ENCODE assay signal across 22 cellular contexts in the genomic region with DNA sequence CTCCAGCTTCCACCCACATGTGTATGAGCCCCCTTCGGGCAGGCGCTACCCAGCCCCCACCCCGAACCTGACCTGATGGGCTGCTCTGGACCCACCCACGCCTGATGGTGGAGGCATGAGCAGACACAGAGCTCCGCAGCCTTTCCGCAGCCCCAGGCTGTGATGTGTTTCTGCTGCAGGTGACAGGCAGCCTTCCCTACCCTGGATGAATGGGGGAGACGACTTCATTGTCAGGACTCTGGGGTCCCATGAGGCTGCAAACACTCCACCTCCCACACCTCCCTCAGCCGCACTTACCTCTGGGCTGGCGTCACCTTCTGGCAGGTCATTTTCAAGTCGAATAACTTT.
DNase-seq lines count a peak whose midpoint lies in the region; ATAC-seq, FAIRE-seq and TF ChIP-seq lines count a peak whose summit lies in the region.
"Had no signal": no experiment of that assay in that cellular context is flagged by ENCODE, and none has a peak within 500 bp of the region (broad histone marks: within the 10 kb centered on the region; RNA-seq: fewer than 3 reads in every experiment).

No MANE protein-coding gene starts in this region.

- H2BK15ac ChIP-seq in neuronal stem cell (ENCODE audit: low read length), result no peak overlapping the region

- no peak for FAIRE-seq in keratinocyte (lab: Jason Lieb, UNC)
- FAIRE-seq: A549, GM12892, H54 had no signal

- no peak overlapping the region for H2BK5ac ChIP-seq in neuronal stem cell (ENCODE audit: low read length)

- H3K79me2 ChIP-seq in keratinocyte (ENCODE audit: control insufficient read depth, insufficient read depth, low read length), result no peaks in the 10 kb centered on the region

- no peaks in the 10 kb centered on the region for H3K27me3 ChIP-seq in right cardiac atrium (ENCODE audit: control insufficient read depth, insufficient read depth)
- no peaks in the 10 kb centered on the region for H3K27me3 ChIP-seq in keratinocyte (ENCODE audit: control insufficient read depth, extremely low read depth, insufficient read depth, low read length)
- peaks cover 0 to 10% (median 0%) of the 10 kb centered on the region in 3 experiments for H3K27me3 ChIP-seq in neuronal stem cell (ENCODE audit: control insufficient read depth in 3 of 3, insufficient read depth in 3 of 3, low read depth in 1 of 3, low read length in 3 of 3)
- H3K27me3 ChIP-seq: BLaER1 treated with 17β-estradiol and CSF1 and Interleukin-3, amounts not matched to agents 10 nM and 100 nM; SJCRH30 had no signal

- H3K4me1 ChIP-seq in right cardiac atrium (ENCODE audit: control insufficient read depth, insufficient read depth, low read length) (peaks cover 4% of the 10 kb centered on the region), keratinocyte (ENCODE audit: control insufficient read depth, extremely low read depth, insufficient read depth, low read length) (peaks cover 31% of the 10 kb centered on the region), neuronal stem cell (ENCODE audit: control insufficient read depth in 2 of 2, insufficient read depth in 1 of 2, low read depth in 1 of 2, low read length in 2 of 2) (peaks cover 0 to 3% of the 10 kb centered on the region in 2 donors)
- H3K4me1 ChIP-seq: A549, SJCRH30 had no signal

- no peak overlapping the region for H3K18ac ChIP-seq in neuronal stem cell (ENCODE audit: low read length)

- no peaks in the 10 kb centered on the region for H3K79me1 ChIP-seq in neuronal stem cell (ENCODE audit: low read depth, low read length)

- intact Hi-C loops in cardiac septum (cut with DNase I), result no loop called here
- intact Hi-C loops in right cardiac atrium (cut with DNase I), result no loop called here

- no peak overlapping the region for H3K23ac ChIP-seq in neuronal stem cell (ENCODE audit: low read depth, low read length, poor library complexity)

- H3K36me3 ChIP-seq in keratinocyte (ENCODE audit: control insufficient read depth in 2 of 2, extremely low read depth in 1 of 2, insufficient read depth in 2 of 2, low read length in 2 of 2) (no peaks in the 10 kb centered on the region), neuronal stem cell (replicated peaks in 1 of 2; ENCODE audit: control insufficient read depth in 2 of 2, insufficient read depth in 2 of 2, low read length in 2 of 2) (no peaks in the 10 kb centered on the region)
- H3K36me3 ChIP-seq: SJCRH30 had no signal

- H3K27ac ChIP-seq in right cardiac atrium (ENCODE audit: low read length) (no peak overlapping the region), keratinocyte (ENCODE audit: control insufficient read depth, insufficient read depth, low read length) (peak overlapping the region; percentile 60), neuronal stem cell (replicated peaks; ENCODE audit: low read length) (no peak overlapping the region)
- H3K27ac ChIP-seq: A549, SJCRH30 had no signal

- dilution Hi-C loops in keratinocyte (cut with MboI; ENCODE audit: extremely low pct_ligation_motif_present, low sequenced_read_pairs), result no loop called here

- H3K4me2 ChIP-seq in keratinocyte (ENCODE audit: control insufficient read depth, extremely low read depth, insufficient read depth, low read depth, low read length), result peak overlapping the region; percentile 83
- no peak overlapping the region for H3K4me2 ChIP-seq in neuronal stem cell (ENCODE audit: insufficient read depth, low read length, poor library complexity, severe bottlenecking)
- H3K4me2 ChIP-seq: A549 had no signal

- H3K4ac ChIP-seq in neuronal stem cell (ENCODE audit: low read length), result no peak overlapping the region

- no peaks in the 10 kb centered on the region for H4K20me1 ChIP-seq in keratinocyte (ENCODE audit: control insufficient read depth, extremely low read depth, insufficient read depth, low read length)
- H4K20me1 ChIP-seq: BLaER1 treated with 17β-estradiol and CSF1 and Interleukin-3, amounts not matched to agents 10 nM and 100 nM had no signal

- H2AFZ ChIP-seq in keratinocyte (ENCODE audit: control insufficient read depth, low read length) (peak overlapping the region; percentile 24), neuronal stem cell (ENCODE audit: low read length) (no peak overlapping the region)

- DNase-seq in cardiac septum (ENCODE audit: low spot score) (peak; percentile 38), right cardiac atrium (no peak), keratinocyte (ENCODE audit: low read depth, low spot score) (no peak), neuronal stem cell (ENCODE audit: low spot score) (no peak), DMS 273 (lab: John Stamatoyannopoulos, UW; ENCODE audit: unreplicated experiment) (no peak), GM20000 (ENCODE audit: low spot score) (no peak), GM19238 (ENCODE audit: insufficient read length, low spot score) (no peak), NCI-H1092 (lab: John Stamatoyannopoulos, UW) (no peak)
- DNase-seq: DMS 273 treated with DMSO at 0.1 percent for 48 hours, IMR-90, Karpas-422, MM.1S, NCI-H1105, NCI-H187, NCI-H446 treated with DMSO at 0.1 percent for 48 hours, OCI-M1, RPMI8226, SJCRH30 had no signal

- no peak overlapping the region for H3K14ac ChIP-seq in neuronal stem cell (ENCODE audit: low read length)

- 56% methylated on average over 10 of the region's 10 CpGs for WGBS in right cardiac atrium
- no CpG with 5 or more reads among the region's 10 CpGs for WGBS in neuronal stem cell (ENCODE audit: extremely low coverage in 2 of 2, insufficient read length in 2 of 2, insufficient replicate concordance in 1 of 2), 2 donors

- no peak overlapping the region for H2BK120ac ChIP-seq in neuronal stem cell (ENCODE audit: low read depth, low read length)

- no peak for ATAC-seq in right cardiac atrium
- ATAC-seq: A549 had no signal

- H3K9me1 ChIP-seq in keratinocyte (ENCODE audit: control insufficient read depth, extremely low read depth, insufficient read depth, low read length), result no peaks in the 10 kb centered on the region

- TF ChIP-seq CTCF in keratinocyte (optimal IDR thresholded peaks at IDR 0.05 in 1 of 3, IDR thresholded peaks at IDR 0.05 in 1 of 3, conservative IDR thresholded peaks at IDR 0.05 in 1 of 3; ENCODE audit: extremely low read depth in 1 of 3, insufficient read depth in 2 of 3, low read length in 3 of 3), result peak in 1 of 3 experiments; percentile 21
- no peak for TF ChIP-seq CTCF in GM20000 (IDR thresholded peaks at IDR 0.05; ENCODE audit: extremely low read depth, missing control alignments)

- H2AK5ac ChIP-seq in neuronal stem cell (ENCODE audit: low read depth, low read length), result peak overlapping the region; percentile 59

- H4K91ac ChIP-seq in neuronal stem cell (ENCODE audit: low read depth, low read length, poor library complexity), result no peak overlapping the region

- H3K9ac ChIP-seq in keratinocyte (ENCODE audit: control insufficient read depth, extremely low read depth, insufficient read depth, low read length) (peak overlapping the region; percentile 31), neuronal stem cell (ENCODE audit: low read depth, low read length, poor library complexity) (no peak overlapping the region)
- H3K9ac ChIP-seq: BLaER1 treated with 17β-estradiol and CSF1 and Interleukin-3, amounts not matched to agents 10 nM and 100 nM had no signal

- H4K8ac ChIP-seq in neuronal stem cell (ENCODE audit: low read depth, low read length), result no peak overlapping the region

- H3K4me3 ChIP-seq in right cardiac atrium (ENCODE audit: low read length), result no peak overlapping the region
- H3K4me3 ChIP-seq in keratinocyte (ENCODE audit: control insufficient read depth in 2 of 3, extremely low read depth in 1 of 3, insufficient read depth in 2 of 3, low read depth in 1 of 3, low read length in 3 of 3), result peak overlapping the region in 2 of 3 experiments; percentile 48 to 58
- H3K4me3 ChIP-seq in neuronal stem cell (ENCODE audit: low read length in 2 of 2), result no peak overlapping the region
- H3K4me3 ChIP-seq: A549; BLaER1 treated with 17β-estradiol and CSF1 and Interleukin-3, amounts not matched to agents 10 nM and 100 nM; SJCRH30 had no signal

- H3K9me3 ChIP-seq in right cardiac atrium (ENCODE audit: control insufficient read depth, low read length), result no peaks in the 10 kb centered on the region
- H3K9me3 ChIP-seq in keratinocyte (ENCODE audit: control insufficient read depth, low read depth, low read length), result no peaks in the 10 kb centered on the region
- no peaks in the 10 kb centered on the region for H3K9me3 ChIP-seq in neuronal stem cell (replicated peaks in 1 of 2; ENCODE audit: control insufficient read depth in 2 of 2, insufficient read depth in 1 of 2, low read depth in 1 of 2, low read length in 2 of 2)
- H3K9me3 ChIP-seq: A549, SJCRH30 had no signal

- H2BK12ac ChIP-seq in neuronal stem cell (ENCODE audit: low read length), result peak overlapping the region; percentile 24

Comparison
In these comparisons a context has a peak if more than half of its experiments do, and no peak if none do; other contexts are left out.
1. H3K4me3 ChIP-seq: peak in keratinocyte (2 of 3); none in right cardiac atrium (single experiment) and neuronal stem cell (0 of 2).